12 cellular contexts compared by ENCODE assay signal in genomic region chr10:74799840-74800239, GRCh38. TPM values are rescaled to one million over a fixed set of nuclear protein-coding genes. Genes with fewer than 3 reads are reported as not detected.
DNase-seq lines count a peak whose midpoint lies in the region; ATAC-seq and TF ChIP-seq lines count a peak whose summit lies in the region.
"Had no signal": no experiment of that assay in that cellular context is flagged by ENCODE, and none has a peak within 500 bp of the region (broad histone marks: within the 10 kb centered on the region; RNA-seq: fewer than 3 reads in every experiment).

No MANE protein-coding gene starts in this region.

- H3K27ac ChIP-seq in Panc1 (ENCODE audit: low read length), result no peak overlapping the region

- no peaks in the 10 kb centered on the region for H3K27me3 Mint-ChIP-seq in activated CD8-positive, alpha-beta memory T cell treated with anti-CD3 and anti-CD28 coated beads, Interleukin-2, amount 10 ng/mL, durations not matched to agents 7 days and 5 days
- peaks cover 0 to 5% (median 2%) of the 10 kb centered on the region in 3 donors for H3K27me3 Mint-ChIP-seq in immature natural killer cell (ENCODE audit: low read depth in 3 of 3)
- H3K27me3 Mint-ChIP-seq in effector memory CD8-positive, alpha-beta T cell, result no peaks in the 10 kb centered on the region

- ATAC-seq in activated CD8-positive, alpha-beta memory T cell treated with anti-CD3 and anti-CD28 coated beads, Interleukin-2, amount 10 ng/mL, durations not matched to agents 7 days and 5 days, result peak; percentile 86
- peak; percentile 91 for ATAC-seq in Panc1
- no peak for ATAC-seq in effector memory CD8-positive, alpha-beta T cell (replicated peaks)

- no peak overlapping the region for H3K4me3 ChIP-seq in Panc1 (ENCODE audit: low read depth in 2 of 2, low read length in 2 of 2)

- H3K4me1 Mint-ChIP-seq in activated CD8-positive, alpha-beta memory T cell treated with anti-CD3 and anti-CD28 coated beads, Interleukin-2, amount 10 ng/mL, durations not matched to agents 7 days and 5 days, result peaks cover 11% of the 10 kb centered on the region
- H3K4me1 Mint-ChIP-seq in immature natural killer cell, result peaks cover 6 to 18% of the 10 kb centered on the region in 2 donors
- H3K4me1 Mint-ChIP-seq in effector memory CD8-positive, alpha-beta T cell (ENCODE audit: low read depth in 2 of 2), result peaks cover 4 to 5% of the 10 kb centered on the region in 2 donors

- BruUV-seq in Panc1 (replicated peaks; lab: Mats Ljungman, UMichigan), result no TSS peak

- DNase-seq in activated CD8-positive, alpha-beta memory T cell treated with anti-CD3 and anti-CD28 coated beads, Interleukin-2, amount 10 ng/mL, durations not matched to agents 7 days and 5 days, result no peak
- no peak for DNase-seq in activated CD8-positive, alpha-beta memory T cell treated with anti-CD3 and anti-CD28 coated beads, Interleukin-2, amount 50 U/mL, for 4 hours
- peak; percentile 90 for DNase-seq in Panc1 (ENCODE audit: low read depth, low spot score)
- DNase-seq in dermis blood vessel endothelial cell, result peak; percentile 96
- DNase-seq in stimulated activated CD4-positive, alpha-beta T cell treated with anti-CD3 and anti-CD28 coated beads, Interleukin-4, amount 100 ng/mL, for 48 hours (ENCODE audit: low read depth in 2 of 2), result peak; percentile 11 to 26
- no peak for DNase-seq in immature natural killer cell
- DNase-seq in effector memory CD8-positive, alpha-beta T cell, result no peak
- no peak for DNase-seq in NCI-H1694 (lab: John Stamatoyannopoulos, UW)
- DNase-seq: activated effector memory CD4-positive, alpha-beta T cell treated with anti-CD3 and anti-CD28 coated beads, Interleukin-2, amount 50 U/mL, for 16 hours; Calu3; kidney; NCI-H774 had no signal

- in situ Hi-C loops in Panc1 (cut with HindIII; ENCODE audit: low pct_unique_long_range_greater_than_20kb, low sequenced_read_pairs), result no loop called here

- no peaks in the 10 kb centered on the region for H3K36me3 ChIP-seq in Panc1 (ENCODE audit: control insufficient read depth, insufficient read depth, low read length)

- intact Hi-C loops in Panc1 (cut with micrococcal nuclease; ENCODE audit: unreplicated experiment), result no loop called here

- H3K4me3 Mint-ChIP-seq in activated CD8-positive, alpha-beta memory T cell treated with anti-CD3 and anti-CD28 coated beads, Interleukin-2, amount 10 ng/mL, durations not matched to agents 7 days and 5 days, result no peak overlapping the region
- no peak overlapping the region for H3K4me3 Mint-ChIP-seq in immature natural killer cell
- H3K4me3 Mint-ChIP-seq in effector memory CD8-positive, alpha-beta T cell, result no peak overlapping the region

- POLR2A ChIA-PET in Panc1 (lab: Charles Lee), result no interaction called here

- H3K9me3 ChIP-seq in Panc1 (ENCODE audit: control insufficient read depth, insufficient read depth, low read depth, low read length), result no peaks in the 10 kb centered on the region

- H3K27ac Mint-ChIP-seq in activated CD8-positive, alpha-beta memory T cell treated with anti-CD3 and anti-CD28 coated beads, Interleukin-2, amount 10 ng/mL, durations not matched to agents 7 days and 5 days, result peak overlapping the region; percentile 18
- H3K27ac Mint-ChIP-seq in immature natural killer cell, result no peak overlapping the region
- no peak overlapping the region for H3K27ac Mint-ChIP-seq in effector memory CD8-positive, alpha-beta T cell

- H3K36me3 Mint-ChIP-seq in activated CD8-positive, alpha-beta memory T cell treated with anti-CD3 and anti-CD28 coated beads, Interleukin-2, amount 10 ng/mL, durations not matched to agents 7 days and 5 days, result no peaks in the 10 kb centered on the region
- H3K36me3 Mint-ChIP-seq in immature natural killer cell, result no peaks in the 10 kb centered on the region
- no peaks in the 10 kb centered on the region for H3K36me3 Mint-ChIP-seq in effector memory CD8-positive, alpha-beta T cell (ENCODE audit: insufficient read depth)

- no peaks in the 10 kb centered on the region for H3K9me3 Mint-ChIP-seq in activated CD8-positive, alpha-beta memory T cell treated with anti-CD3 and anti-CD28 coated beads, Interleukin-2, amount 10 ng/mL, durations not matched to agents 7 days and 5 days (ENCODE audit: low read depth)
- no peaks in the 10 kb centered on the region for H3K9me3 Mint-ChIP-seq in immature natural killer cell
- no peaks in the 10 kb centered on the region for H3K9me3 Mint-ChIP-seq in effector memory CD8-positive, alpha-beta T cell

- no peaks in the 10 kb centered on the region for H3K27me3 ChIP-seq in Panc1 (ENCODE audit: control insufficient read depth, insufficient read depth, low read length)

- CTCF ChIA-PET in activated CD8-positive, alpha-beta memory T cell treated with anti-CD3 and anti-CD28 coated beads, Interleukin-2, amount 10 ng/mL, durations not matched to agents 7 days and 5 days (lab: Charles Lee), result no interaction called here
- CTCF ChIA-PET in Panc1 (lab: Charles Lee), result no interaction called here

- no peak for TF ChIP-seq CTCF in Panc1 (IDR thresholded peaks at IDR 0.05)

- no peaks in the 10 kb centered on the region for H3K4me1 ChIP-seq in Panc1 (ENCODE audit: control insufficient read depth, insufficient read depth, low read length)

RNA-seq across cellular contexts. Expression of gene KAT6B, which starts 26.6 kb away (rescaled TPM):
- 10 to 100 TPM; 32.5 to 33.9 TPM for total RNA-seq in activated CD8-positive, alpha-beta memory T cell treated with anti-CD3 and anti-CD28 coated beads, Interleukin-2, amount 10 ng/mL, durations not matched to agents 7 days and 5 days
- 31.1 TPM for total RNA-seq in Panc1 (2021; ENCODE audit: unreplicated experiment)
- polyA plus RNA-seq in Panc1 (2012; ENCODE audit: insufficient read length), result 14.1 TPM
- 24.9 and 26.5 TPM in 2 replicates for total RNA-seq in dermis blood vessel endothelial cell
- 10 to 100 TPM in 2 of 3 donors, 1 to 10 TPM in 1; 9.9 to 55.7 (median 20.2) TPM for polyA plus RNA-seq in immature natural killer cell

Comparison
In these comparisons a context has a peak if more than half of its experiments do, and no peak if none do; other contexts are left out.
1. DNase-seq: peak in Panc1 (single experiment), dermis blood vessel endothelial cell (single experiment) and stimulated activated CD4-positive, alpha-beta T cell treated with anti-CD3 and anti-CD28 coated beads, Interleukin-4, amount 100 ng/mL, for 48 hours (2 of 2); none in activated CD8-positive, alpha-beta memory T cell treated with anti-CD3 and anti-CD28 coated beads, Interleukin-2, amount 10 ng/mL, durations not matched to agents 7 days and 5 days (single experiment), activated CD8-positive, alpha-beta memory T cell treated with anti-CD3 and anti-CD28 coated beads, Interleukin-2, amount 50 U/mL, for 4 hours (single experiment), immature natural killer cell (0 of 3), effector memory CD8-positive, alpha-beta T cell (0 of 3) and NCI-H1694 (single experiment).